22 cellular contexts compared by ENCODE assay signal in the genomic region with DNA sequence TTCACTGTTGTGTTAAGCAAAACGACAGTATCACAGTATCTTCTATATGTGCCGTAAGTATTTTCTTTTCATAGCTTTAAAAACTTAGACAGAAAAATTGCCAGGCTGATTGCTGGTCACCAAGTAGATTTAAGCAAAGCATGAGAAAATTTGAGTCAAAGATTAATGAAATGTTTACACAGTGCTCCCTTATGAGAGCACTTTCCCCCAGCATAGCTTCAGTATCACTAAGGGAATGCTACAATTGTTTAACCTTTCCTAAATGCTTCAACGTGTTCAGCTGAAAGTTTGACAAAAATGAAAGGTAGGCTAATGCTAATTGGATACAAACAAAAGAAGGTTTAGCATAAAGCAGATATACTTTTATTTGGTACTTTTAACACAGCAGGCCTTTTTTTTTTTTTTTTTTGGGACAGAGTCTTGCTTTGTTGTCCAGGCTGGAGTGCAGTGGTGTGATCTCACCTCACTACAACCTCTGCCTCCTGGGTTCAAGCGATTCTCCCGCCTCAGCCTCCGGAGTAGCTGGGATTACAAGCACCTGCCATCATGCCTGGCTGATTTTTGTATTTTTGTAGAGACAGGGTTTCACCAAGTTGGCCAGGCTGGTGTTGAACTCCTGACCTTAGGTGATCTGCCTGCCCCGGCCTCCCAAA.
"Had no signal": no experiment of that assay in that cellular context is flagged by ENCODE, and none has a peak within 500 bp of the region (broad histone marks: within the 10 kb centered on the region; RNA-seq: fewer than 3 reads in every experiment).

No MANE protein-coding gene starts in this region.

- H3K4me3 ChIP-seq: cardiac muscle cell, colonic mucosa, testis, transverse colon had no signal

- H3K27me3 ChIP-seq: cardiac muscle cell, colonic mucosa, testis, transverse colon had no signal

- H3K4me1 ChIP-seq: colonic mucosa, parathyroid adenoma, testis had no signal

- H3K36me3 ChIP-seq: colonic mucosa had no signal

- H3K9ac ChIP-seq: parathyroid adenoma had no signal

- ATAC-seq: left ventricle myocardium superior; naive thymus-derived CD8-positive, alpha-beta T cell; right cardiac atrium; stimulated activated naive CD8-positive, alpha-beta T cell treated with anti-CD3 and anti-CD28 coated beads, Interleukin-15, Interleukin-2, amounts not matched to agents 100 U/mL and 50 U/mL, for 24 hours had no signal

- H3K27ac ChIP-seq: cardiac muscle cell, colonic mucosa, parathyroid adenoma, testis, transverse colon had no signal

- H2AFZ ChIP-seq: parathyroid adenoma had no signal

- DNase-seq: activated CD4-positive, alpha-beta T cell treated with anti-CD3 and anti-CD28 coated beads for 4 hours; activated CD4-positive, alpha-beta T cell treated with anti-CD3 and anti-CD28 coated beads, Interleukin-2, amount 50 U/mL, for 48 hours; activated CD8-positive, alpha-beta memory T cell treated with anti-CD3 and anti-CD28 coated beads for 24 hours; activated effector memory CD4-positive, alpha-beta T cell treated with Interleukin-2 at 50 U/mL for 16 hours; activated naive CD4-positive, alpha-beta T cell treated with Interleukin-2 at 50 U/mL for 16 hours; anterior cingulate cortex; cerebellar nuclear complex; colonic mucosa; effector CD8-positive, alpha-beta T cell; immature natural killer cell; kidney; left ventricle myocardium superior; midbrain; naive thymus-derived CD8-positive, alpha-beta T cell; nucleus accumbens; right cardiac atrium; stimulated activated CD4-positive, alpha-beta T cell treated with anti-CD3 and anti-CD28 coated beads, Interleukin-2, amount 100 ng/mL, for 48 hours; stimulated activated naive CD8-positive, alpha-beta T cell treated with anti-CD3 and anti-CD28 coated beads, Interleukin-15, Interleukin-2, amounts not matched to agents 100 U/mL and 50 U/mL, for 24 hours; testis; transverse colon had no signal

- H3K9me3 ChIP-seq: colonic mucosa, testis, transverse colon had no signal
